Comparison of ENCODE assay signal across 11 cellular contexts in genomic region chr17:75244133-75244866, GRCh38. TPM values are rescaled to one million over a fixed set of nuclear protein-coding genes. Genes with fewer than 3 reads are reported as not detected.
DNase-seq lines count a peak whose midpoint lies in the region; ATAC-seq and TF ChIP-seq lines count a peak whose summit lies in the region.
"Had no signal": no experiment of that assay in that cellular context is flagged by ENCODE, and none has a peak within 500 bp of the region (broad histone marks: within the 10 kb centered on the region; RNA-seq: fewer than 3 reads in every experiment).

No MANE protein-coding gene starts in this region.

- peaks cover 54% of the 10 kb centered on the region for H3K36me3 Mint-ChIP-seq in effector memory CD8-positive, alpha-beta T cell (ENCODE audit: insufficient read depth)
- peaks cover 30% of the 10 kb centered on the region for H3K36me3 Mint-ChIP-seq in nephron progenitor cell (ENCODE audit: low read depth)

- peak overlapping the region; percentile 28 to 35 for H3K27ac Mint-ChIP-seq in effector memory CD8-positive, alpha-beta T cell
- no peak overlapping the region for H3K27ac Mint-ChIP-seq in nephron progenitor cell

- H3K4me3 Mint-ChIP-seq in effector memory CD8-positive, alpha-beta T cell: no peak overlapping the region
- no peak overlapping the region for H3K4me3 Mint-ChIP-seq in nephron progenitor cell

- no peak for ATAC-seq in Right ventricle myocardium inferior
- ATAC-seq in left ventricle myocardium superior: no peak
- no peak for ATAC-seq in effector memory CD8-positive, alpha-beta T cell (replicated peaks)
- ATAC-seq in GM19035 (IDR thresholded peaks at IDR 0.05; ENCODE audit: unreplicated experiment): no peak

- peaks cover 32 to 41% of the 10 kb centered on the region in 2 donors for H3K4me1 Mint-ChIP-seq in effector memory CD8-positive, alpha-beta T cell (ENCODE audit: low read depth in 2 of 2)
- H3K4me1 Mint-ChIP-seq in nephron progenitor cell: peaks cover 10% of the 10 kb centered on the region

- H3K9me3 ChIP-seq in Peyer's patch: no peaks in the 10 kb centered on the region

- no peaks in the 10 kb centered on the region for H3K27me3 Mint-ChIP-seq in effector memory CD8-positive, alpha-beta T cell
- peaks cover 2% of the 10 kb centered on the region for H3K27me3 Mint-ChIP-seq in nephron progenitor cell (ENCODE audit: low read depth, poor library complexity)

- peaks cover 0 to 29% (median 12%) of the 10 kb centered on the region in 4 donors for H3K4me1 ChIP-seq in Peyer's patch

- H3K9me3 Mint-ChIP-seq in effector memory CD8-positive, alpha-beta T cell: no peaks in the 10 kb centered on the region
- H3K9me3 Mint-ChIP-seq in nephron progenitor cell: no peaks in the 10 kb centered on the region

- DNase-seq in Right ventricle myocardium inferior (ENCODE audit: missing footprints): peak; percentile 73
- DNase-seq in left ventricle myocardium superior: no peak
- peak in 2 of 3 donors; percentile 81 to 87 for DNase-seq in Peyer's patch
- no peak for DNase-seq in effector memory CD8-positive, alpha-beta T cell
- DNase-seq in SW 1271 (lab: John Stamatoyannopoulos, UW): no peak
- DNase-seq in KG1 (lab: John Stamatoyannopoulos, UW): no peak
- DNase-seq in nephron progenitor cell: no peak
- DNase-seq: effector CD8-positive, alpha-beta T cell; H7; mammary epithelial cell had no signal

- no peak for TF ChIP-seq POLR2A in Peyer's patch (IDR thresholded peaks at IDR 0.05)

- H3K27me3 ChIP-seq in Peyer's patch: no peaks in the 10 kb centered on the region

- H3K36me3 ChIP-seq in Peyer's patch: peaks cover 0 to 82% (median 0%) of the 10 kb centered on the region in 3 donors

- H3K4me3 ChIP-seq in Peyer's patch: no peak overlapping the region

- intact Hi-C loops in Right ventricle myocardium inferior (cut with DNase I) (no loop called here), left ventricle myocardium superior (cut with micrococcal nuclease) (no loop called here)

- TF ChIP-seq CTCF in Peyer's patch (IDR thresholded peaks at IDR 0.05) (no peak), nephron progenitor cell (IDR thresholded peaks at IDR 0.05) (no peak)

- H3K27ac ChIP-seq in Peyer's patch: peak overlapping the region in 2 of 4 donors; percentile 73 to 81

RNA-seq across cellular contexts. Expression of gene GGA3, which starts 17.1 kb away (rescaled TPM):
- total RNA-seq in Right ventricle myocardium inferior: 25.1 TPM
- total RNA-seq in left ventricle myocardium superior: 26.2 TPM
- 100 to 1,000 TPM in 1 of 4 donors, 10 to 100 TPM in 3; 34.0 to 153 (median 77.0) TPM for total RNA-seq in Peyer's patch

RNA-seq across cellular contexts. Expression of gene MRPS7, which starts 17.4 kb away (rescaled TPM):
- total RNA-seq in Right ventricle myocardium inferior (123 TPM), left ventricle myocardium superior (132 TPM), Peyer's patch (10 to 100 TPM; 23.9 to 53.6 (median 45.3) TPM)

RNA-seq across cellular contexts. Expression of gene MIF4GD, which starts 26.7 kb away (rescaled TPM):
- 15.1 TPM for total RNA-seq in Right ventricle myocardium inferior
- 15.4 TPM for total RNA-seq in left ventricle myocardium superior
- total RNA-seq in Peyer's patch: 10 to 100 TPM; 14.5 to 35.5 (median 18.9) TPM

RNA-seq across cellular contexts. Expression of gene NUP85, which starts 38.8 kb away (rescaled TPM):
- total RNA-seq in Right ventricle myocardium inferior (28.7 TPM), left ventricle myocardium superior (28.0 TPM), Peyer's patch (10 to 100 TPM; 34.0 to 52.8 (median 36.7) TPM)

RNA-seq across cellular contexts. Expression of gene SLC25A19, which starts 44.9 kb away (rescaled TPM):
- total RNA-seq in Right ventricle myocardium inferior (19.5 TPM), left ventricle myocardium superior (23.0 TPM), Peyer's patch (10 to 100 TPM in 3 of 4 donors, 1 to 10 TPM in 1; 8.2 to 24.8 (median 17.0) TPM)

Comparison
In these comparisons a context has a peak if more than half of its experiments do, and no peak if none do; other contexts are left out.
1. DNase-seq: peak in Right ventricle myocardium inferior (single experiment) and Peyer's patch (2 of 3); none in left ventricle myocardium superior (single experiment), effector memory CD8-positive, alpha-beta T cell (0 of 3), SW 1271 (0 of 2), KG1 (single experiment) and nephron progenitor cell (single experiment).